Comparison of ENCODE assay signal across 24 cellular contexts in the genomic region with DNA sequence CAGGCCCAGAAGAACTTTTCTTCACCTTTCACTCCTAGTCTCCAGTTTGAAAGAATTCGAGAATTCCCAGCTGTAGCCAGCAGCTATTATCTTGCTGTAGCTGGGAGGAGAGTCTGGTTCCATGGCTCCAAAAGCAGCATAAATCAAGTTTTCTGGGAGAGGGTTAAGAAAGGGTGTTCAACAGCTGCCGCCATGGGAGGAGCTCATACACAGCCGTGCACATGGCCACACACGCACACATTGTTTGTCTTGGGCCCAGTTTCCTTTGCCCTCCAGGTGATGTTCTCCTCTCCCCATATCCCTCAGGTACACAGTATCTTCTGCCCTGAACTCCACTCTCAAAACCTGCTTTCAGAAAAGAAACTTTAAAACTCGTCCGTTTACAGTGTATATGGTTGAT. TPM values are rescaled to one million over a fixed set of nuclear protein-coding genes. Genes with fewer than 3 reads are reported as not detected.
"Had no signal": no experiment of that assay in that cellular context is flagged by ENCODE, and none has a peak within 500 bp of the region (broad histone marks: within the 10 kb centered on the region; RNA-seq: fewer than 3 reads in every experiment).

No MANE protein-coding gene starts in this region.

- H3K9me3 ChIP-seq: esophagus squamous epithelium, mucosa of descending colon, spleen, thoracic aorta, tibial nerve, vagina had no signal

- H3K4me3 Mint-ChIP-seq: effector memory CD8-positive, alpha-beta T cell; memory B cell; naive B cell; natural killer cell treated with Interleukin-12 subunit alpha and Interleukin-12 subunit beta and Interleukin-15 and Interleukin-18, amount 100 ng/mL, for 72 hours; stimulated activated memory B cell treated with anti-CD40 and anti-IgM and Interleukin-4, amounts not matched to agents 10 μg/mL and 1 μg/mL and 100 μg/mL, for 72 hours had no signal

- H3K36me3 Mint-ChIP-seq: memory B cell; naive B cell; natural killer cell treated with Interleukin-12 subunit alpha and Interleukin-12 subunit beta and Interleukin-15 and Interleukin-18, amount 100 ng/mL, for 72 hours; stimulated activated memory B cell treated with anti-CD40 and anti-IgM and Interleukin-4, amounts not matched to agents 10 μg/mL and 1 μg/mL and 100 μg/mL, for 72 hours had no signal

- H3K4me1 ChIP-seq: parathyroid adenoma, vagina had no signal

- H3K27ac Mint-ChIP-seq: effector memory CD8-positive, alpha-beta T cell; memory B cell; naive B cell; natural killer cell treated with Interleukin-12 subunit alpha and Interleukin-12 subunit beta and Interleukin-15 and Interleukin-18, amount 100 ng/mL, for 72 hours; progenitor cell of endocrine pancreas; stimulated activated memory B cell treated with anti-CD40 and anti-IgM and Interleukin-4, amounts not matched to agents 10 μg/mL and 1 μg/mL and 100 μg/mL, for 72 hours had no signal

- H3K4me1 Mint-ChIP-seq: memory B cell; stimulated activated memory B cell treated with anti-CD40 and anti-IgM and Interleukin-4, amounts not matched to agents 10 μg/mL and 1 μg/mL and 100 μg/mL, for 72 hours had no signal

- H3K9me3 Mint-ChIP-seq: effector memory CD8-positive, alpha-beta T cell; memory B cell; natural killer cell treated with Interleukin-12 subunit alpha and Interleukin-12 subunit beta and Interleukin-15 and Interleukin-18, amount 100 ng/mL, for 72 hours; stimulated activated memory B cell treated with anti-CD40 and anti-IgM and Interleukin-4, amounts not matched to agents 10 μg/mL and 1 μg/mL and 100 μg/mL, for 72 hours had no signal

- H3K27me3 ChIP-seq: vagina had no signal

- H3K79me2 ChIP-seq: parathyroid adenoma had no signal

- H3K36me3 ChIP-seq: esophagus squamous epithelium, spleen, thoracic aorta, tibial nerve, vagina had no signal

- H3K4me3 ChIP-seq: esophagus squamous epithelium, lung, mucosa of descending colon, spleen, thoracic aorta, tibial nerve, vagina had no signal

- H3K27ac ChIP-seq: esophagus squamous epithelium, parathyroid adenoma, spleen, thoracic aorta, tibial nerve, vagina had no signal

- H3K27me3 Mint-ChIP-seq: progenitor cell of endocrine pancreas had no signal

- ATAC-seq: effector memory CD8-positive, alpha-beta T cell; left lobe of liver; mucosa of descending colon; natural killer cell treated with Interleukin-12 subunit alpha and Interleukin-12 subunit beta and Interleukin-15 and Interleukin-18, amount 100 ng/mL, for 72 hours; sciatic nerve; stimulated activated memory B cell treated with anti-CD40 and anti-IgM and Interleukin-4, amounts not matched to agents 10 μg/mL and 1 μg/mL and 100 μg/mL, for 72 hours; stimulated activated naive CD8-positive, alpha-beta T cell treated with anti-CD3 and anti-CD28 coated beads, Interleukin-15, Interleukin-2, amounts not matched to agents 100 U/mL and 50 U/mL, for 24 hours had no signal

- DNase-seq: cerebellar nuclear complex; cortex of kidney; effector memory CD8-positive, alpha-beta T cell; erythroblast; esophagus squamous epithelium; mucosa of descending colon; naive B cell; occipital lobe; spleen; stimulated activated CD4-positive, alpha-beta T cell treated with anti-CD3 and anti-CD28 coated beads, Interleukin-4, amount 100 ng/mL, for 4 hours; stimulated activated naive CD8-positive, alpha-beta T cell treated with anti-CD3 and anti-CD28 coated beads, Interleukin-15, Interleukin-2, amounts not matched to agents 100 U/mL and 50 U/mL, for 24 hours; substantia nigra had no signal

- H2AFZ ChIP-seq: parathyroid adenoma had no signal

RNA-seq across cellular contexts. Expression of a gene that starts 4.1 kb away (rescaled TPM):
- total RNA-seq: dermis microvascular lymphatic vessel endothelial cell; natural killer cell treated with Interleukin-12 subunit alpha and Interleukin-12 subunit beta and Interleukin-15 and Interleukin-18, amount 100 ng/mL, for 72 hours had no signal
